Comparison of ENCODE assay signal across 8 cellular contexts in genomic region chr17:79843917-79844815, GRCh38. TPM values are rescaled to one million over a fixed set of nuclear protein-coding genes. Genes with fewer than 3 reads are reported as not detected.
DNase-seq lines count a peak whose midpoint lies in the region; ATAC-seq, FAIRE-seq and TF ChIP-seq lines count a peak whose summit lies in the region.

No MANE protein-coding gene starts in this region.

- H3K4me1 Mint-ChIP-seq in stimulated activated memory B cell treated with anti-CD40 and anti-IgM and Interleukin-4, amounts not matched to agents 10 μg/mL and 1 μg/mL and 100 μg/mL, for 72 hours = peaks cover 44% of the 10 kb centered on the region

- no peaks in the 10 kb centered on the region for H3K9me3 ChIP-seq in keratinocyte (ENCODE audit: control insufficient read depth, low read depth, low read length)

- H3K27me3 Mint-ChIP-seq in stimulated activated memory B cell treated with anti-CD40 and anti-IgM and Interleukin-4, amounts not matched to agents 10 μg/mL and 1 μg/mL and 100 μg/mL, for 72 hours = peaks cover 61% of the 10 kb centered on the region

- peak overlapping the region; percentile 76 for H3K4me3 Mint-ChIP-seq in stimulated activated memory B cell treated with anti-CD40 and anti-IgM and Interleukin-4, amounts not matched to agents 10 μg/mL and 1 μg/mL and 100 μg/mL, for 72 hours

- H3K36me3 Mint-ChIP-seq in stimulated activated memory B cell treated with anti-CD40 and anti-IgM and Interleukin-4, amounts not matched to agents 10 μg/mL and 1 μg/mL and 100 μg/mL, for 72 hours = no peaks in the 10 kb centered on the region

- H3K27me3 ChIP-seq in keratinocyte (ENCODE audit: control insufficient read depth, extremely low read depth, insufficient read depth, low read length) = peaks cover 46% of the 10 kb centered on the region

- peak overlapping the region; percentile 22 for H3K9ac ChIP-seq in keratinocyte (ENCODE audit: control insufficient read depth, extremely low read depth, insufficient read depth, low read length)

- peak overlapping the region; percentile 65 for H3K4me2 ChIP-seq in keratinocyte (ENCODE audit: control insufficient read depth, extremely low read depth, insufficient read depth, low read depth, low read length)

- H3K4me3 ChIP-seq in keratinocyte (ENCODE audit: control insufficient read depth in 2 of 3, extremely low read depth in 1 of 3, insufficient read depth in 2 of 3, low read depth in 1 of 3, low read length in 3 of 3) = peak overlapping the region; percentile 13 to 61 (median 33)

- no peak for TF ChIP-seq CTCF in keratinocyte (optimal IDR thresholded peaks at IDR 0.05 in 1 of 3, IDR thresholded peaks at IDR 0.05 in 1 of 3, conservative IDR thresholded peaks at IDR 0.05 in 1 of 3; ENCODE audit: extremely low read depth in 1 of 3, insufficient read depth in 2 of 3, low read length in 3 of 3)

- dilution Hi-C loops in keratinocyte (cut with MboI; ENCODE audit: extremely low pct_ligation_motif_present, low sequenced_read_pairs) = no loop called here

- in situ Hi-C loops in T47D (cut with HindIII; ENCODE audit: low pct_unique_long_range_greater_than_20kb, low sequenced_read_pairs) = no loop called here

- FAIRE-seq in keratinocyte (lab: Jason Lieb, UNC) = no peak

- no peaks in the 10 kb centered on the region for H3K36me3 ChIP-seq in keratinocyte (ENCODE audit: control insufficient read depth in 2 of 2, extremely low read depth in 1 of 2, insufficient read depth in 2 of 2, low read length in 2 of 2)

- peak; percentile 53 for DNase-seq in Daoy (ENCODE audit: low read depth)
- DNase-seq in NCI-H146 treated with DMSO at 0.1 percent for 48 hours (lab: John Stamatoyannopoulos, UW; ENCODE audit: unreplicated experiment) = peak; percentile 38
- DNase-seq in T47D (ENCODE audit: low read depth in 1 of 2, low spot score in 1 of 2) = peak; percentile 81 to 84
- no peak for DNase-seq in keratinocyte (ENCODE audit: low read depth, low spot score)
- DNase-seq in HPDE6-E6E7 (ENCODE audit: extremely low spot score) = no peak

- no peaks in the 10 kb centered on the region for H3K79me2 ChIP-seq in keratinocyte (ENCODE audit: control insufficient read depth, insufficient read depth, low read length)

- H3K27ac Mint-ChIP-seq in stimulated activated memory B cell treated with anti-CD40 and anti-IgM and Interleukin-4, amounts not matched to agents 10 μg/mL and 1 μg/mL and 100 μg/mL, for 72 hours = no peak overlapping the region

- no peaks in the 10 kb centered on the region for H4K20me1 ChIP-seq in keratinocyte (ENCODE audit: control insufficient read depth, extremely low read depth, insufficient read depth, low read length)

- H3K4me1 ChIP-seq in keratinocyte (ENCODE audit: control insufficient read depth, extremely low read depth, insufficient read depth, low read length) = peaks cover 21% of the 10 kb centered on the region

- H3K9me1 ChIP-seq in keratinocyte (ENCODE audit: control insufficient read depth, extremely low read depth, insufficient read depth, low read length) = no peaks in the 10 kb centered on the region

- no peak for ATAC-seq in stimulated activated memory B cell treated with anti-CD40 and anti-IgM and Interleukin-4, amounts not matched to agents 10 μg/mL and 1 μg/mL and 100 μg/mL, for 72 hours
- ATAC-seq in HG03439 (IDR thresholded peaks at IDR 0.05; ENCODE audit: unreplicated experiment) (no peak), HG03139 (IDR thresholded peaks at IDR 0.05; ENCODE audit: unreplicated experiment) (no peak)

- H2AFZ ChIP-seq in keratinocyte (ENCODE audit: control insufficient read depth, low read length) = peak overlapping the region; percentile 58

- no peak overlapping the region for H3K27ac ChIP-seq in keratinocyte (ENCODE audit: control insufficient read depth, insufficient read depth, low read length)

- no peaks in the 10 kb centered on the region for H3K9me3 Mint-ChIP-seq in stimulated activated memory B cell treated with anti-CD40 and anti-IgM and Interleukin-4, amounts not matched to agents 10 μg/mL and 1 μg/mL and 100 μg/mL, for 72 hours

RNA-seq across cellular contexts. Expression of gene CBX4, which starts 4.9 kb away (rescaled TPM):
- 16.7 and 16.8 TPM in 2 replicates for total RNA-seq in Daoy (2014; rRNA removed; shearing (Covaris generic))
- 5.4 to 11.0 TPM (median 7.0 TPM) in 3 replicates for polyA plus RNA-seq in keratinocyte
- polyA plus RNA-seq in keratinocyte (2011; ENCODE audit: low read depth) = 26.5 TPM
- 3.5 and 6.7 TPM in 2 replicates for polyA plus RNA-seq in keratinocyte (2011; cell fraction: cytosol; rRNA removed)
- polyA plus RNA-seq in keratinocyte (2011; cell fraction: nucleus; rRNA removed) = 9.5 and 9.7 TPM in 2 replicates
- 8.2 and 21.9 TPM in 2 replicates for polyA plus RNA-seq in keratinocyte (2012; ENCODE audit: low replicate concordance)
- 1.8 to 6.5 TPM (median 2.7 TPM) in 3 replicates for polyA minus RNA-seq in keratinocyte
- 17.5 TPM for polyA minus RNA-seq in keratinocyte (2011; cell fraction: cytosol; rRNA and poly(A)+ RNA removed)
- 12.8 and 12.9 TPM in 2 replicates for polyA minus RNA-seq in keratinocyte (2011; cell fraction: nucleus; rRNA and poly(A)+ RNA removed)

RNA-seq across cellular contexts. Expression of gene CBX8, which starts 47.3 kb away (rescaled TPM):
- 4.5 and 4.9 TPM in 2 replicates for total RNA-seq in Daoy (2014; rRNA removed; shearing (Covaris generic))
- polyA plus RNA-seq in keratinocyte = 0.22 to 0.49 TPM (median 0.24 TPM) in 3 replicates
- 0.31 TPM for polyA plus RNA-seq in keratinocyte (2011; ENCODE audit: low read depth)
- polyA plus RNA-seq in keratinocyte (2011; cell fraction: cytosol; rRNA removed) = 0.29 and 0.86 TPM in 2 replicates
- polyA plus RNA-seq in keratinocyte (2011; cell fraction: nucleus; rRNA removed) = 0.67 and 1.5 TPM in 2 replicates
- polyA plus RNA-seq in keratinocyte (2012; ENCODE audit: low replicate concordance) = 2.2 and 2.8 TPM in 2 replicates
- 0.13 to 0.38 TPM (median 0.36 TPM) in 3 replicates for polyA minus RNA-seq in keratinocyte
- not detected for polyA minus RNA-seq in keratinocyte (2011; cell fraction: cytosol; rRNA and poly(A)+ RNA removed)
- 0.53 and 1.9 TPM in 2 replicates for polyA minus RNA-seq in keratinocyte (2011; cell fraction: nucleus; rRNA and poly(A)+ RNA removed)

Comparison
In these comparisons a context has a peak if more than half of its experiments do, and no peak if none do; other contexts are left out.
1. DNase-seq: peak in Daoy (single experiment), NCI-H146 treated with DMSO at 0.1 percent for 48 hours (single experiment) and T47D (2 of 2); none in keratinocyte (single experiment) and HPDE6-E6E7 (single experiment).